Comparison of ENCODE assay signal across 1 cellular context in the genomic region with DNA sequence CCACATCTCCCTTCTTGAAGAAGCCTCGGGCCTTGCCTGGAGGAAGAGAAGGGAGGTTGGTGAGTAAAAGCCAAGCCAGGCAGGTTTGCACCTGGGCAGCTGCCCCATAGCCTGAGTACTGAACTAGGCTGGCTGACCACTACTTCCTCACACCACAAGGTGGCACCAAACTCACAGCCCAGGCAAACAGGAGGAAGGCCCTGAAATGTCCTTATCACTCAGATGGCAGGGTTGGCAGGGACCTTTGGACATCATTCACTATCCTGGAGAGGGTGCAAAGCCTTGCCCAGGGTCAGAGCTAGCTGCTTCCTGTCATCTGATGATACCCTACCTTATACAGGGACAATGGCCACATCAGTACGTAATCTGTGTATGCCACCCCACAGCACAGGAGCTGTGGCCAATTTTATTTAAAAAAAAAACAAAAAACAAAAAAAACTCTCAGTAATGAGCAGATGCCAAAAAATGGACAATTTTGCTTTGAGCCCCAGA.
A peak's percentile ranks its signal among the peaks of the same experiment; 100 is the strongest.
TF ChIP-seq lines count a peak whose summit lies in the region.

No MANE protein-coding gene starts in this region.

TF ChIP-seq in HEK293, 187 proteins besides CTCF, POLR2A, EP300 and RAD21 (continued from another document):
- TF ChIP-seq KLF8 (tag by site-specific recombination; IDR thresholded peaks at IDR 0.05) (0 out of 2 replicates have a peak, but pooled peaks have one; percentile 42), WT1 (tag by site-specific recombination; IDR thresholded peaks at IDR 0.05) (peak; percentile 42; the same call in 1 of the 2 replicates), ZNF214 (tag by site-specific recombination; IDR thresholded peaks at IDR 0.05; ENCODE audit: borderline replicate concordance) (no peak), ZFP37 (tag by site-specific recombination; IDR thresholded peaks at IDR 0.05) (peak; percentile 71; the same call in 1 of the 2 replicates), ZNF521 (tag by site-specific recombination; IDR thresholded peaks at IDR 0.05) (no peak), ZNF777 (tag by site-specific recombination; IDR thresholded peaks at IDR 0.05; ENCODE audit: borderline replicate concordance) (no peak), ZBTB17 (tag by site-specific recombination; IDR thresholded peaks at IDR 0.05) (peak; percentile 46), ZNF10 (tag by site-specific recombination; IDR thresholded peaks at IDR 0.05) (peak; percentile 53; the same call in 1 of the 2 replicates), ZXDB (tag by site-specific recombination; IDR thresholded peaks at IDR 0.05) (peak; percentile 40; the same call in 1 of the 2 replicates), ZNF514 (tag by site-specific recombination; IDR thresholded peaks at IDR 0.05) (no peak), ZNF629 (tag by site-specific recombination; IDR thresholded peaks at IDR 0.05) (peak; percentile 31), ZNF600 (tag by site-specific recombination; IDR thresholded peaks at IDR 0.05) (peak; percentile 94), EGR2 (tag by site-specific recombination; IDR thresholded peaks at IDR 0.05; ENCODE audit: low read depth) (no peak), ZNF791 (tag by site-specific recombination; IDR thresholded peaks at IDR 0.05) (no peak), ZNF664 (tag by site-specific recombination; IDR thresholded peaks at IDR 0.05) (no peak), ZNF2 (tag by site-specific recombination; IDR thresholded peaks at IDR 0.05) (peak; percentile 89), ZNF660 (tag by site-specific recombination; IDR thresholded peaks at IDR 0.05) (peak; percentile 92), ZBTB20 (tag by site-specific recombination; IDR thresholded peaks at IDR 0.05) (peak; percentile 96), MEIS1 (CRISPR knock-in tag; IDR thresholded peaks at IDR 0.05; ENCODE audit: borderline replicate concordance) (no peak), ZNF549 (tag by site-specific recombination; IDR thresholded peaks at IDR 0.05) (no peak), ZNF707 (tag by site-specific recombination; IDR thresholded peaks at IDR 0.05) (peak; percentile 70; the same call in 1 of the 2 replicates), ZNF37A (tag by site-specific recombination; IDR thresholded peaks at IDR 0.05) (no peak), ZNF776 (tag by site-specific recombination; IDR thresholded peaks at IDR 0.05; ENCODE audit: borderline replicate concordance) (no peak), ZNF544 (tag by site-specific recombination; IDR thresholded peaks at IDR 0.05) (no peak), ZNF221 (tag by site-specific recombination; IDR thresholded peaks at IDR 0.05; ENCODE audit: borderline replicate concordance) (0 out of 2 replicates have a peak, but pooled peaks have one; percentile 58), ZNF610 (tag by site-specific recombination; IDR thresholded peaks at IDR 0.05; ENCODE audit: borderline replicate concordance) (no peak)
- TF ChIP-seq, protein P1, sequence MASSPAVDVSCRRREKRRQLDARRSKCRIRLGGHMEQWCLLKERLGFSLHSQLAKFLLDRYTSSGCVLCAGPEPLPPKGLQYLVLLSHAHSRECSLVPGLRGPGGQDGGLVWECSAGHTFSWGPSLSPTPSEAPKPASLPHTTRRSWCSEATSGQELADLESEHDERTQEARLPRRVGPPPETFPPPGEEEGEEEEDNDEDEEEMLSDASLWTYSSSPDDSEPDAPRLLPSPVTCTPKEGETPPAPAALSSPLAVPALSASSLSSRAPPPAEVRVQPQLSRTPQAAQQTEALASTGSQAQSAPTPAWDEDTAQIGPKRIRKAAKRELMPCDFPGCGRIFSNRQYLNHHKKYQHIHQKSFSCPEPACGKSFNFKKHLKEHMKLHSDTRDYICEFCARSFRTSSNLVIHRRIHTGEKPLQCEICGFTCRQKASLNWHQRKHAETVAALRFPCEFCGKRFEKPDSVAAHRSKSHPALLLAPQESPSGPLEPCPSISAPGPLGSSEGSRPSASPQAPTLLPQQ (tag by site-specific recombination; IDR thresholded peaks at IDR 0.05), result peak; percentile 52
- TF ChIP-seq, protein P2, sequence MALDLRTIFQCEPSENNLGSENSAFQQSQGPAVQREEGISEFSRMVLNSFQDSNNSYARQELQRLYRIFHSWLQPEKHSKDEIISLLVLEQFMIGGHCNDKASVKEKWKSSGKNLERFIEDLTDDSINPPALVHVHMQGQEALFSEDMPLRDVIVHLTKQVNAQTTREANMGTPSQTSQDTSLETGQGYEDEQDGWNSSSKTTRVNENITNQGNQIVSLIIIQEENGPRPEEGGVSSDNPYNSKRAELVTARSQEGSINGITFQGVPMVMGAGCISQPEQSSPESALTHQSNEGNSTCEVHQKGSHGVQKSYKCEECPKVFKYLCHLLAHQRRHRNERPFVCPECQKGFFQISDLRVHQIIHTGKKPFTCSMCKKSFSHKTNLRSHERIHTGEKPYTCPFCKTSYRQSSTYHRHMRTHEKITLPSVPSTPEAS (tag by site-specific recombination; IDR thresholded peaks at IDR 0.05), result 0 out of 2 replicates have a peak, but pooled peaks have one; percentile 30
- TF ChIP-seq, protein P3, sequence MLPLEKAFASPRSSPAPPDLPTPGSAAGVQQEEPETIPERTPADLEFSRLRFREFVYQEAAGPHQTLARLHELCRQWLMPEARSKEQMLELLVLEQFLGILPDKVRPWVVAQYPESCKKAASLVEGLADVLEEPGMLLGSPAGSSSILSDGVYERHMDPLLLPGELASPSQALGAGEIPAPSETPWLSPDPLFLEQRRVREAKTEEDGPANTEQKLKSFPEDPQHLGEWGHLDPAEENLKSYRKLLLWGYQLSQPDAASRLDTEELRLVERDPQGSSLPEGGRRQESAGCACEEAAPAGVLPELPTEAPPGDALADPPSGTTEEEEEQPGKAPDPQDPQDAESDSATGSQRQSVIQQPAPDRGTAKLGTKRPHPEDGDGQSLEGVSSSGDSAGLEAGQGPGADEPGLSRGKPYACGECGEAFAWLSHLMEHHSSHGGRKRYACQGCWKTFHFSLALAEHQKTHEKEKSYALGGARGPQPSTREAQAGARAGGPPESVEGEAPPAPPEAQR (tag by site-specific recombination; IDR thresholded peaks at IDR 0.05), result no peak
- TF ChIP-seq, protein P4, sequence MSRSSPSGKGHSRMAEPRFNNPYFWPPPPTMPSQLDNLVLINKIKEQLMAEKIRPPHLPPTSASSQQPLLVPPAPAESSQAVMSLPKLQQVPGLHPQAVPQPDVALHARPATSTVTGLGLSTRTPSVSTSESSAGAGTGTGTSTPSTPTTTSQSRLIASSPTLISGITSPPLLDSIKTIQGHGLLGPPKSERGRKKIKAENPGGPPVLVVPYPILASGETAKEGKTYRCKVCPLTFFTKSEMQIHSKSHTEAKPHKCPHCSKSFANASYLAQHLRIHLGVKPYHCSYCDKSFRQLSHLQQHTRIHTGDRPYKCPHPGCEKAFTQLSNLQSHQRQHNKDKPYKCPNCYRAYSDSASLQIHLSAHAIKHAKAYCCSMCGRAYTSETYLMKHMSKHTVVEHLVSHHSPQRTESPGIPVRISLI (tag by site-specific recombination; IDR thresholded peaks at IDR 0.05), result peak; percentile 94
- TF ChIP-seq, protein P5, sequence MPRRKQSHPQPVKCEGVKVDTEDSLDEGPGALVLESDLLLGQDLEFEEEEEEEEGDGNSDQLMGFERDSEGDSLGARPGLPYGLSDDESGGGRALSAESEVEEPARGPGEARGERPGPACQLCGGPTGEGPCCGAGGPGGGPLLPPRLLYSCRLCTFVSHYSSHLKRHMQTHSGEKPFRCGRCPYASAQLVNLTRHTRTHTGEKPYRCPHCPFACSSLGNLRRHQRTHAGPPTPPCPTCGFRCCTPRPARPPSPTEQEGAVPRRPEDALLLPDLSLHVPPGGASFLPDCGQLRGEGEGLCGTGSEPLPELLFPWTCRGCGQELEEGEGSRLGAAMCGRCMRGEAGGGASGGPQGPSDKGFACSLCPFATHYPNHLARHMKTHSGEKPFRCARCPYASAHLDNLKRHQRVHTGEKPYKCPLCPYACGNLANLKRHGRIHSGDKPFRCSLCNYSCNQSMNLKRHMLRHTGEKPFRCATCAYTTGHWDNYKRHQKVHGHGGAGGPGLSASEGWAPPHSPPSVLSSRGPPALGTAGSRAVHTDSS (tag by site-specific recombination; IDR thresholded peaks at IDR 0.05), result peak; percentile 65
- TF ChIP-seq, protein P6, sequence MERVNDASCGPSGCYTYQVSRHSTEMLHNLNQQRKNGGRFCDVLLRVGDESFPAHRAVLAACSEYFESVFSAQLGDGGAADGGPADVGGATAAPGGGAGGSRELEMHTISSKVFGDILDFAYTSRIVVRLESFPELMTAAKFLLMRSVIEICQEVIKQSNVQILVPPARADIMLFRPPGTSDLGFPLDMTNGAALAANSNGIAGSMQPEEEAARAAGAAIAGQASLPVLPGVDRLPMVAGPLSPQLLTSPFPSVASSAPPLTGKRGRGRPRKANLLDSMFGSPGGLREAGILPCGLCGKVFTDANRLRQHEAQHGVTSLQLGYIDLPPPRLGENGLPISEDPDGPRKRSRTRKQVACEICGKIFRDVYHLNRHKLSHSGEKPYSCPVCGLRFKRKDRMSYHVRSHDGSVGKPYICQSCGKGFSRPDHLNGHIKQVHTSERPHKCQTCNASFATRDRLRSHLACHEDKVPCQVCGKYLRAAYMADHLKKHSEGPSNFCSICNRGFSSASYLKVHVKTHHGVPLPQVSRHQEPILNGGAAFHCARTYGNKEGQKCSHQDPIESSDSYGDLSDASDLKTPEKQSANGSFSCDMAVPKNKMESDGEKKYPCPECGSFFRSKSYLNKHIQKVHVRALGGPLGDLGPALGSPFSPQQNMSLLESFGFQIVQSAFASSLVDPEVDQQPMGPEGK (tag by site-specific recombination; IDR thresholded peaks at IDR 0.05), result peak; percentile 34; the same call in 1 of the 2 replicates
- TF ChIP-seq, protein P7, sequence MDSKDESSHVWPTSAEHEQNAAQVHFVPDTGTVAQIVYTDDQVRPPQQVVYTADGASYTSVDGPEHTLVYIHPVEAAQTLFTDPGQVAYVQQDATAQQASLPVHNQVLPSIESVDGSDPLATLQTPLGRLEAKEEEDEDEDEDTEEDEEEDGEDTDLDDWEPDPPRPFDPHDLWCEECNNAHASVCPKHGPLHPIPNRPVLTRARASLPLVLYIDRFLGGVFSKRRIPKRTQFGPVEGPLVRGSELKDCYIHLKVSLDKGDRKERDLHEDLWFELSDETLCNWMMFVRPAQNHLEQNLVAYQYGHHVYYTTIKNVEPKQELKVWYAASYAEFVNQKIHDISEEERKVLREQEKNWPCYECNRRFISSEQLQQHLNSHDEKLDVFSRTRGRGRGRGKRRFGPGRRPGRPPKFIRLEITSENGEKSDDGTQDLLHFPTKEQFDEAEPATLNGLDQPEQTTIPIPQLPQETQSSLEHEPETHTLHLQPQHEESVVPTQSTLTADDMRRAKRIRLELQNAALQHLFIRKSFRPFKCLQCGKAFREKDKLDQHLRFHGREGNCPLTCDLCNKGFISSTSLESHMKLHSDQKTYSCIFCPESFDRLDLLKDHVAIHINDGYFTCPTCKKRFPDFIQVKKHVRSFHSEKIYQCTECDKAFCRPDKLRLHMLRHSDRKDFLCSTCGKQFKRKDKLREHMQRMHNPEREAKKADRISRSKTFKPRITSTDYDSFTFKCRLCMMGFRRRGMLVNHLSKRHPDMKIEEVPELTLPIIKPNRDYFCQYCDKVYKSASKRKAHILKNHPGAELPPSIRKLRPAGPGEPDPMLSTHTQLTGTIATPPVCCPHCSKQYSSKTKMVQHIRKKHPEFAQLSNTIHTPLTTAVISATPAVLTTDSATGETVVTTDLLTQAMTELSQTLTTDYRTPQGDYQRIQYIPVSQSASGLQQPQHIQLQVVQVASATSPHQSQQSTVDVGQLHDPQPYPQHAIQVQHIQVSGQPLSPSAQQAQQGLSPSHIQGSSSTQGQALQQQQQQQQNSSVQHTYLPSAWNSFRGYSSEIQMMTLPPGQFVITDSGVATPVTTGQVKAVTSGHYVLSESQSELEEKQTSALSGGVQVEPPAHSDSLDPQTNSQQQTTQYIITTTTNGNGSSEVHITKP (tag by site-specific recombination; IDR thresholded peaks at IDR 0.05), result 0 out of 2 replicates have a peak, but pooled peaks have one; percentile 16
- TF ChIP-seq, protein P8, sequence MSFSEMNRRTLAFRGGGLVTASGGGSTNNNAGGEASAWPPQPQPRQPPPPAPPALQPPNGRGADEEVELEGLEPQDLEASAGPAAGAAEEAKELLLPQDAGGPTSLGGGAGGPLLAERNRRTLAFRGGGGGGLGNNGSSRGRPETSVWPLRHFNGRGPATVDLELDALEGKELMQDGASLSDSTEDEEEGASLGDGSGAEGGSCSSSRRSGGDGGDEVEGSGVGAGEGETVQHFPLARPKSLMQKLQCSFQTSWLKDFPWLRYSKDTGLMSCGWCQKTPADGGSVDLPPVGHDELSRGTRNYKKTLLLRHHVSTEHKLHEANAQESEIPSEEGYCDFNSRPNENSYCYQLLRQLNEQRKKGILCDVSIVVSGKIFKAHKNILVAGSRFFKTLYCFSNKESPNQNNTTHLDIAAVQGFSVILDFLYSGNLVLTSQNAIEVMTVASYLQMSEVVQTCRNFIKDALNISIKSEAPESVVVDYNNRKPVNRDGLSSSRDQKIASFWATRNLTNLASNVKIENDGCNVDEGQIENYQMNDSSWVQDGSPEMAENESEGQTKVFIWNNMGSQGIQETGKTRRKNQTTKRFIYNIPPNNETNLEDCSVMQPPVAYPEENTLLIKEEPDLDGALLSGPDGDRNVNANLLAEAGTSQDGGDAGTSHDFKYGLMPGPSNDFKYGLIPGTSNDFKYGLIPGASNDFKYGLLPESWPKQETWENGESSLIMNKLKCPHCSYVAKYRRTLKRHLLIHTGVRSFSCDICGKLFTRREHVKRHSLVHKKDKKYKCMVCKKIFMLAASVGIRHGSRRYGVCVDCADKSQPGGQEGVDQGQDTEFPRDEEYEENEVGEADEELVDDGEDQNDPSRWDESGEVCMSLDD (tag by site-specific recombination; IDR thresholded peaks at IDR 0.05), result no peak
TF ChIP-seq in HEK293: peak in this region for 29.
